ENCODE assay signal across 13 cellular contexts in the genomic region with DNA sequence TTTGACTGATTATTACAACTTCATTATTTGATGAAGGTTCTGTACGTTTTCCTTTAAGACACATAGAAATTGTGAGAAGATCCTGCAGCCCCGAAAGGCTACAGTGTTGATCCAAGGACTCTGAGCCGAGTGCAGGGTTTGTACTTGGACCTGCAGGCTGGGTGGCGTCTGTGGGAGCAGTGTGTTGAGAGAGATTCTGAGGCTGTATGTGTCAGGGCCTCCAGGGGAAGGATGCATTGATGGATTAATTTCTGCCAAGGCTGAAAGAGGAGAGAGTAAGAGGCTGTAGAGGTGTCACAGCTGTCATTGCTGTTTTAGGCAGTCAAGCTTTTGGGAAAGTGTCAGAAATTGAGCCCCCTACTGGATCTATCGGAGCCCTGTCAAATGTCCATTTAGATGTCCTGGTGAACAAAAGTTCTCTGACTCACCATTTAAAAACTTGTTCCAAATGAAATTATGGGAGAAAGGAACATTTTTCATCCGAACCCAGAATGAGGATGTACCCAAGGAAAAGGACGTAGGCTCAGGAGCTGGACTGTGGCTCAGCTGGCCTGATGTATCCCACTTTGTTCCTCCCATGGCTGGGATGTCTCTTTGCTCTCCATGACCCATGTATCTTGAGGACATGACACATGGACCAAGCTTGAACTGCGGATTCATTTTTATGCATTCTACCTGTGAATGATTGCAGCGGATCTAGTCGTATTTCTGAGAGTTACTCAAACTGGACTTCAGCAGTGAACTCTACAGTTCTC.
DNase-seq lines count a peak whose midpoint lies in the region; ATAC-seq and TF ChIP-seq lines count a peak whose summit lies in the region.
"Had no signal": no experiment of that assay in that cellular context is flagged by ENCODE, and none has a peak within 500 bp of the region (broad histone marks: within the 10 kb centered on the region; RNA-seq: fewer than 3 reads in every experiment).

No MANE protein-coding gene starts in this region.

- no peak overlapping the region for H2AFZ ChIP-seq in PC-3 (ENCODE audit: low read length)

- H3F3A ChIP-seq in PC-3 (ENCODE audit: low read length, unreplicated experiment): no peaks in the 10 kb centered on the region

- TF ChIP-seq CTCF in GM12872 (IDR thresholded peaks at IDR 0.05; ENCODE audit: insufficient read depth, low read depth, low read length): peak; percentile 26; the same call in 1 of the 3 replicates
- peak; percentile 44; the same call in 1 of the 2 replicates for TF ChIP-seq CTCF in PC-3 (conservative IDR thresholded peaks at IDR 0.05; ENCODE audit: low read depth, low read length)
- peak; percentile 34 for TF ChIP-seq CTCF in fibroblast of pulmonary artery (IDR thresholded peaks at IDR 0.05; ENCODE audit: low read length, missing control alignments)
- TF ChIP-seq CTCF in retinal pigment epithelial cell (conservative IDR thresholded peaks at IDR 0.05; ENCODE audit: low read depth, low read length): peak; percentile 44
- no peak for TF ChIP-seq CTCF in CD4-positive, alpha-beta T cell (IDR thresholded peaks at IDR 0.05)

- no peak overlapping the region for H3K4me3 Mint-ChIP-seq in activated T-helper 2 cell treated with anti-CD3 and anti-CD28 coated beads, Interferon-gamma antibody, Interleukin-2, Interleukin-4, amounts not matched to agents 10 μg/mL and 5 μg/mL and 100 μg/mL, durations not matched to agents 14 hours and 24 hours and 36 hours (ENCODE audit: low read depth)
- H3K4me3 Mint-ChIP-seq in CD4-positive, alpha-beta T cell: no peak overlapping the region
- no peak overlapping the region for H3K4me3 Mint-ChIP-seq in stimulated activated memory B cell treated with anti-CD40 and anti-IgM and Interleukin-4, amounts not matched to agents 10 μg/mL and 1 μg/mL and 100 μg/mL, for 72 hours
- H3K4me3 Mint-ChIP-seq: activated T-helper 1 cell treated with anti-CD3 and anti-CD28 coated beads, Interleukin-12 subunit alpha, Interleukin-12 subunit beta, Interleukin-2, Interleukin-4 antibody, amounts not matched to agents 30 ng/mL and 10 ng/mL and 1 ng/mL, durations not matched to agents 14 hours and 24 hours and 36 hours had no signal

- no peaks in the 10 kb centered on the region; the same call in 1 of the 2 replicates for H3K4me1 ChIP-seq in PC-3 (ENCODE audit: insufficient read depth, low read length)

- peaks cover 10% of the 10 kb centered on the region; the same call in 1 of the 2 replicates for H3K36me3 ChIP-seq in PC-3 (ENCODE audit: low read depth, low read length)
- H3K36me3 ChIP-seq: uterus had no signal

- H4K20me1 ChIP-seq in PC-3 (ENCODE audit: low read length): 0 out of 2 replicates have a peak, but pooled peaks cover 3% of the 10 kb centered on the region

- H3K27me3 ChIP-seq in PC-3 (ENCODE audit: low read length): no peaks in the 10 kb centered on the region
- H3K27me3 ChIP-seq in CD4-positive, alpha-beta T cell (ENCODE audit: control insufficient read depth, insufficient read depth, low read length): no peaks in the 10 kb centered on the region
- H3K27me3 ChIP-seq: uterus had no signal

- peaks cover 78% of the 10 kb centered on the region for H3K79me2 ChIP-seq in PC-3 (ENCODE audit: low read length)

- H3K27me3 Mint-ChIP-seq in activated T-helper 2 cell treated with anti-CD3 and anti-CD28 coated beads, Interferon-gamma antibody, Interleukin-2, Interleukin-4, amounts not matched to agents 10 μg/mL and 5 μg/mL and 100 μg/mL, durations not matched to agents 14 hours and 24 hours and 36 hours (ENCODE audit: low read depth): peaks cover 9% of the 10 kb centered on the region
- H3K27me3 Mint-ChIP-seq in CD4-positive, alpha-beta T cell: peaks cover 21% of the 10 kb centered on the region
- peaks cover 22% of the 10 kb centered on the region for H3K27me3 Mint-ChIP-seq in stimulated activated memory B cell treated with anti-CD40 and anti-IgM and Interleukin-4, amounts not matched to agents 10 μg/mL and 1 μg/mL and 100 μg/mL, for 72 hours

- no peaks in the 10 kb centered on the region for H3K9me3 Mint-ChIP-seq in activated T-helper 2 cell treated with anti-CD3 and anti-CD28 coated beads, Interferon-gamma antibody, Interleukin-2, Interleukin-4, amounts not matched to agents 10 μg/mL and 5 μg/mL and 100 μg/mL, durations not matched to agents 14 hours and 24 hours and 36 hours
- H3K9me3 Mint-ChIP-seq in CD4-positive, alpha-beta T cell: no peaks in the 10 kb centered on the region
- no peaks in the 10 kb centered on the region for H3K9me3 Mint-ChIP-seq in stimulated activated memory B cell treated with anti-CD40 and anti-IgM and Interleukin-4, amounts not matched to agents 10 μg/mL and 1 μg/mL and 100 μg/mL, for 72 hours
- H3K9me3 Mint-ChIP-seq: activated T-helper 1 cell treated with anti-CD3 and anti-CD28 coated beads, Interleukin-12 subunit alpha, Interleukin-12 subunit beta, Interleukin-2, Interleukin-4 antibody, amounts not matched to agents 30 ng/mL and 10 ng/mL and 1 ng/mL, durations not matched to agents 14 hours and 24 hours and 36 hours; T-cell had no signal

- peak; percentile 14 for DNase-seq in PC-3
- peak; percentile 36 for DNase-seq in fibroblast of pulmonary artery (ENCODE audit: low read depth)
- no peak for DNase-seq in retinal pigment epithelial cell (ENCODE audit: low read depth)
- DNase-seq in activated T-helper 2 cell treated with anti-CD3 and anti-CD28 coated beads, Interferon-gamma antibody, Interleukin-2, Interleukin-4, amounts not matched to agents 10 μg/mL and 5 μg/mL and 100 μg/mL, durations not matched to agents 14 hours and 24 hours and 36 hours (ENCODE audit: low spot score): no peak
- DNase-seq in CD4-positive, alpha-beta T cell: no peak
- DNase-seq: NCI-H1436 treated with DMSO at 0.1 percent for 48 hours, T-cell, uterus had no signal

- H3K4me1 Mint-ChIP-seq in activated T-helper 2 cell treated with anti-CD3 and anti-CD28 coated beads, Interferon-gamma antibody, Interleukin-2, Interleukin-4, amounts not matched to agents 10 μg/mL and 5 μg/mL and 100 μg/mL, durations not matched to agents 14 hours and 24 hours and 36 hours (ENCODE audit: low read depth): no peaks in the 10 kb centered on the region
- peaks cover 38% of the 10 kb centered on the region for H3K4me1 Mint-ChIP-seq in CD4-positive, alpha-beta T cell (ENCODE audit: low read depth)
- H3K4me1 Mint-ChIP-seq in stimulated activated memory B cell treated with anti-CD40 and anti-IgM and Interleukin-4, amounts not matched to agents 10 μg/mL and 1 μg/mL and 100 μg/mL, for 72 hours: no peaks in the 10 kb centered on the region

- H3K36me3 Mint-ChIP-seq in activated T-helper 2 cell treated with anti-CD3 and anti-CD28 coated beads, Interferon-gamma antibody, Interleukin-2, Interleukin-4, amounts not matched to agents 10 μg/mL and 5 μg/mL and 100 μg/mL, durations not matched to agents 14 hours and 24 hours and 36 hours (ENCODE audit: low read depth): no peaks in the 10 kb centered on the region
- no peaks in the 10 kb centered on the region for H3K36me3 Mint-ChIP-seq in CD4-positive, alpha-beta T cell (ENCODE audit: low read depth)
- H3K36me3 Mint-ChIP-seq in stimulated activated memory B cell treated with anti-CD40 and anti-IgM and Interleukin-4, amounts not matched to agents 10 μg/mL and 1 μg/mL and 100 μg/mL, for 72 hours: no peaks in the 10 kb centered on the region

- H3K4me2 ChIP-seq in PC-3 (ENCODE audit: low read length): no peak overlapping the region

- no peak overlapping the region for H3K9ac ChIP-seq in PC-3 (ENCODE audit: low read length)

- H3K4me3 ChIP-seq in PC-3 (ENCODE audit: low read length) (no peak overlapping the region), fibroblast of pulmonary artery (replicated peaks; ENCODE audit: low read depth, low read length) (no peak overlapping the region), retinal pigment epithelial cell (ENCODE audit: low read length) (no peak overlapping the region)
- H3K4me3 ChIP-seq: lung, uterus had no signal

- POLR2A ChIA-PET in PC-3 (lab: Charles Lee; ENCODE audit: unreplicated experiment): no interaction called here
- POLR2A ChIA-PET in CD4-positive, alpha-beta T cell (lab: Charles Lee): no interaction called here

- CTCF ChIA-PET in PC-3 (lab: Charles Lee): no interaction called here
- CTCF ChIA-PET in CD4-positive, alpha-beta T cell (lab: Charles Lee): no interaction called here

- H3K27ac Mint-ChIP-seq in activated T-helper 2 cell treated with anti-CD3 and anti-CD28 coated beads, Interferon-gamma antibody, Interleukin-2, Interleukin-4, amounts not matched to agents 10 μg/mL and 5 μg/mL and 100 μg/mL, durations not matched to agents 14 hours and 24 hours and 36 hours: no peak overlapping the region
- H3K27ac Mint-ChIP-seq in CD4-positive, alpha-beta T cell: no peak overlapping the region
- no peak overlapping the region for H3K27ac Mint-ChIP-seq in stimulated activated memory B cell treated with anti-CD40 and anti-IgM and Interleukin-4, amounts not matched to agents 10 μg/mL and 1 μg/mL and 100 μg/mL, for 72 hours
- H3K27ac Mint-ChIP-seq: activated T-helper 1 cell treated with anti-CD3 and anti-CD28 coated beads, Interleukin-12 subunit alpha, Interleukin-12 subunit beta, Interleukin-2, Interleukin-4 antibody, amounts not matched to agents 30 ng/mL and 10 ng/mL and 1 ng/mL, durations not matched to agents 14 hours and 24 hours and 36 hours; T-cell had no signal

- no peak overlapping the region for H3K27ac ChIP-seq in PC-3 (ENCODE audit: low read length)
- H3K27ac ChIP-seq in CD4-positive, alpha-beta T cell (ENCODE audit: low read depth, low read length): no peak overlapping the region

- no peak; the same call in 1 of the 2 replicates for ATAC-seq in PC-3
- ATAC-seq in CD4-positive, alpha-beta T cell (ENCODE audit: poor library complexity): no peak
- ATAC-seq in GM21723 (IDR thresholded peaks at IDR 0.05; ENCODE audit: unreplicated experiment): no peak
- no peak for ATAC-seq in stimulated activated memory B cell treated with anti-CD40 and anti-IgM and Interleukin-4, amounts not matched to agents 10 μg/mL and 1 μg/mL and 100 μg/mL, for 72 hours
- ATAC-seq: T-cell had no signal

- no peaks in the 10 kb centered on the region for H3K9me3 ChIP-seq in PC-3 (ENCODE audit: low read length)
- no peaks in the 10 kb centered on the region for H3K9me3 ChIP-seq in CD4-positive, alpha-beta T cell (ENCODE audit: control insufficient read depth, low read length)
- H3K9me3 ChIP-seq: uterus had no signal

- intact Hi-C loops in PC-3 (cut with micrococcal nuclease): no loop called here
- intact Hi-C loops in activated T-helper 2 cell treated with anti-CD3 and anti-CD28 coated beads, Interferon-gamma antibody, Interleukin-2, Interleukin-4, amounts not matched to agents 10 μg/mL and 5 μg/mL and 100 μg/mL, durations not matched to agents 14 hours and 24 hours and 36 hours (cut with micrococcal nuclease): no loop called here
- intact Hi-C loops in CD4-positive, alpha-beta T cell (cut with DNase I, micrococcal nuclease): loop anchor here in 1 of 2 experiments (5.0 kb wide), 1 partner anchor 45 kb away; no protein-coding TSS in a partner anchor

- H3K9me2 ChIP-seq in PC-3 (replicated peaks; ENCODE audit: low read length): no peaks in the 10 kb centered on the region

- no TSS peak for BruUV-seq in PC-3 (replicated peaks; lab: Mats Ljungman, UMichigan)

Comparison
In these comparisons a context has a peak if more than half of its experiments do, and no peak if none do; other contexts are left out.
1. DNase-seq: peak in PC-3 (single experiment) and fibroblast of pulmonary artery (single experiment); none in retinal pigment epithelial cell (single experiment), activated T-helper 2 cell treated with anti-CD3 and anti-CD28 coated beads, Interferon-gamma antibody, Interleukin-2, Interleukin-4, amounts not matched to agents 10 μg/mL and 5 μg/mL and 100 μg/mL, durations not matched to agents 14 hours and 24 hours and 36 hours (single experiment) and CD4-positive, alpha-beta T cell (0 of 10).